ENCODE assay signal across 8 cellular contexts in genomic region chr14:105560047-105560669, GRCh38. TPM values are rescaled to one million over a fixed set of nuclear protein-coding genes. Genes with fewer than 3 reads are reported as not detected.
DNase-seq lines count a peak whose midpoint lies in the region; ATAC-seq lines count a peak whose summit lies in the region.
"Not testable (repeated sequence)": the region's sequence is repeated elsewhere in the genome, so short reads cannot be mapped to it uniquely, and the experiment has no call there.

No MANE protein-coding gene starts in this region.

- H3K9me3 Mint-ChIP-seq in stimulated activated naive CD8-positive, alpha-beta T cell treated with anti-CD3 and anti-CD28 coated beads, Interleukin-15, amount 100 ng/mL, for 72 hours = peaks cover 12 to 13% of the 10 kb centered on the region in 2 donors

- not testable (repeated sequence) for H3K4me1 Mint-ChIP-seq in stimulated activated naive CD8-positive, alpha-beta T cell treated with anti-CD3 and anti-CD28 coated beads, Interleukin-15, amount 100 ng/mL, for 72 hours

- not testable (repeated sequence) for H3K27ac Mint-ChIP-seq in stimulated activated naive CD8-positive, alpha-beta T cell treated with anti-CD3 and anti-CD28 coated beads, Interleukin-15, amount 100 ng/mL, for 72 hours

- not testable (repeated sequence) for H3K4me3 Mint-ChIP-seq in stimulated activated naive CD8-positive, alpha-beta T cell treated with anti-CD3 and anti-CD28 coated beads, Interleukin-15, amount 100 ng/mL, for 72 hours

- intact Hi-C loops in left ventricle myocardium superior (cut with micrococcal nuclease) = not testable (repeated sequence)

- not testable (repeated sequence) for DNase-seq in left ventricle myocardium superior; stimulated activated naive CD8-positive, alpha-beta T cell treated with anti-CD3 and anti-CD28 coated beads, Interleukin-15, amount 100 ng/mL, for 72 hours

- peak; percentile 67 for ATAC-seq in GM18498 (IDR thresholded peaks at IDR 0.05; ENCODE audit: unreplicated experiment)
- peak; percentile 52 for ATAC-seq in GM19351 (IDR thresholded peaks at IDR 0.05; ENCODE audit: unreplicated experiment)
- peak; percentile 57 for ATAC-seq in GM21723 (IDR thresholded peaks at IDR 0.05; ENCODE audit: unreplicated experiment)
- peak; percentile 68 for ATAC-seq in HG02981 (IDR thresholded peaks at IDR 0.05; ENCODE audit: unreplicated experiment)
- ATAC-seq in HG03520 (IDR thresholded peaks at IDR 0.05; ENCODE audit: unreplicated experiment) = peak; percentile 64
- ATAC-seq in activated CD4-positive, CD25-positive, alpha-beta regulatory T cell treated with anti-CD3 and anti-CD28 coated beads, Interleukin-2, amount 50 U/mL, for 24 hours = peak; percentile 59 to 60
- peak; percentile 23 for ATAC-seq in left ventricle myocardium superior
- ATAC-seq in stimulated activated naive CD8-positive, alpha-beta T cell treated with anti-CD3 and anti-CD28 coated beads, Interleukin-15, amount 100 ng/mL, for 72 hours = peak; percentile 48

- H3K27me3 Mint-ChIP-seq in stimulated activated naive CD8-positive, alpha-beta T cell treated with anti-CD3 and anti-CD28 coated beads, Interleukin-15, amount 100 ng/mL, for 72 hours = peaks cover 22% of the 10 kb centered on the region

RNA-seq across cellular contexts. Expression of gene TMEM121, which starts 33.8 kb away (rescaled TPM):
- 4.0 TPM for total RNA-seq in left ventricle myocardium superior
